In genomic region chr10:27291253-27291895, GRCh38 we compare ENCODE assay signal across 7 cellular contexts. TPM values are rescaled to one million over a fixed set of nuclear protein-coding genes. Genes with fewer than 3 reads are reported as not detected.
DNase-seq lines count a peak whose midpoint lies in the region; ATAC-seq, FAIRE-seq and TF ChIP-seq lines count a peak whose summit lies in the region.
"Not testable (repeated sequence)": the region's sequence is repeated elsewhere in the genome, so short reads cannot be mapped to it uniquely, and the experiment has no call there.

No MANE protein-coding gene starts in this region.

- not testable (repeated sequence) for H3K4me1 ChIP-seq in OCI-LY3 (ENCODE audit: low read length)

- FAIRE-seq in GM18507 (lab: Jason Lieb, UNC), result peak; percentile 75
- FAIRE-seq in islet of Langerhans (lab: Jason Lieb, UNC), result peak; percentile 71

- not testable (repeated sequence) for H3K27ac Mint-ChIP-seq in activated T-helper 1 cell treated with anti-CD3 and anti-CD28 coated beads, Interleukin-12 subunit alpha, Interleukin-12 subunit beta, Interleukin-2, Interleukin-4 antibody, amounts not matched to agents 30 ng/mL and 10 ng/mL and 1 ng/mL, durations not matched to agents 14 hours and 24 hours and 36 hours

- not testable (repeated sequence) for TF ChIP-seq CTCF in OCI-LY3 (IDR thresholded peaks at IDR 0.05; ENCODE audit: low read depth, low read length)

- H3K36me3 Mint-ChIP-seq in activated T-helper 1 cell treated with anti-CD3 and anti-CD28 coated beads, Interleukin-12 subunit alpha, Interleukin-12 subunit beta, Interleukin-2, Interleukin-4 antibody, amounts not matched to agents 30 ng/mL and 10 ng/mL and 1 ng/mL, durations not matched to agents 14 hours and 24 hours and 36 hours (ENCODE audit: low read depth), result not testable (repeated sequence)

- not testable (repeated sequence) for H3K36me3 ChIP-seq in OCI-LY3 (replicated peaks; ENCODE audit: low read depth, low read length)

- not testable (repeated sequence) for H3K79me2 ChIP-seq in OCI-LY3 (ENCODE audit: low read length)

- H4K20me1 ChIP-seq in OCI-LY3 (ENCODE audit: insufficient read depth, low read length), result not testable (repeated sequence)

- peaks cover 15% of the 10 kb centered on the region for H3K4me1 Mint-ChIP-seq in activated T-helper 1 cell treated with anti-CD3 and anti-CD28 coated beads, Interleukin-12 subunit alpha, Interleukin-12 subunit beta, Interleukin-2, Interleukin-4 antibody, amounts not matched to agents 30 ng/mL and 10 ng/mL and 1 ng/mL, durations not matched to agents 14 hours and 24 hours and 36 hours (ENCODE audit: low read depth)

- H3K27ac ChIP-seq in OCI-LY3 (ENCODE audit: low read length), result 0 out of 2 replicates have a peak overlapping the region, but pooled peaks have one; percentile 11

- not testable (repeated sequence) for H3K9me3 ChIP-seq in OCI-LY3 (ENCODE audit: insufficient read depth, low read length)

- ATAC-seq in GM19467 (IDR thresholded peaks at IDR 0.05; ENCODE audit: unreplicated experiment), result peak; percentile 84
- ATAC-seq in HG02798 (IDR thresholded peaks at IDR 0.05; ENCODE audit: poor library complexity, unreplicated experiment), result peak; percentile 84
- ATAC-seq in HG03442 (IDR thresholded peaks at IDR 0.05; ENCODE audit: unreplicated experiment), result peak; percentile 77

- H3K4me3 Mint-ChIP-seq in activated T-helper 1 cell treated with anti-CD3 and anti-CD28 coated beads, Interleukin-12 subunit alpha, Interleukin-12 subunit beta, Interleukin-2, Interleukin-4 antibody, amounts not matched to agents 30 ng/mL and 10 ng/mL and 1 ng/mL, durations not matched to agents 14 hours and 24 hours and 36 hours, result peak overlapping the region; percentile 20

- DNase-seq in GM18507 (ENCODE audit: extremely low spot score, insufficient read length, low read depth); activated T-helper 1 cell treated with anti-CD3 and anti-CD28 coated beads, Interleukin-12 subunit alpha, Interleukin-12 subunit beta, Interleukin-2, Interleukin-4 antibody, amounts not matched to agents 30 ng/mL and 10 ng/mL and 1 ng/mL, durations not matched to agents 14 hours and 24 hours and 36 hours (ENCODE audit: low spot score): not testable (repeated sequence)

- peak overlapping the region; percentile 96 for H2AFZ ChIP-seq in OCI-LY3 (ENCODE audit: low read depth, low read length)

- peak overlapping the region; percentile 54 for H3K4me3 ChIP-seq in OCI-LY3 (ENCODE audit: low read length)

- not testable (repeated sequence) for H3K9ac ChIP-seq in OCI-LY3 (ENCODE audit: low read length)

- not testable (repeated sequence) for H3K27me3 Mint-ChIP-seq in activated T-helper 1 cell treated with anti-CD3 and anti-CD28 coated beads, Interleukin-12 subunit alpha, Interleukin-12 subunit beta, Interleukin-2, Interleukin-4 antibody, amounts not matched to agents 30 ng/mL and 10 ng/mL and 1 ng/mL, durations not matched to agents 14 hours and 24 hours and 36 hours (ENCODE audit: insufficient read depth)

- not testable (repeated sequence) for H3K9me3 Mint-ChIP-seq in activated T-helper 1 cell treated with anti-CD3 and anti-CD28 coated beads, Interleukin-12 subunit alpha, Interleukin-12 subunit beta, Interleukin-2, Interleukin-4 antibody, amounts not matched to agents 30 ng/mL and 10 ng/mL and 1 ng/mL, durations not matched to agents 14 hours and 24 hours and 36 hours

- intact Hi-C loops in activated T-helper 1 cell treated with anti-CD3 and anti-CD28 coated beads, Interleukin-12 subunit alpha, Interleukin-12 subunit beta, Interleukin-2, Interleukin-4 antibody, amounts not matched to agents 30 ng/mL and 10 ng/mL and 1 ng/mL, durations not matched to agents 14 hours and 24 hours and 36 hours (cut with micrococcal nuclease), result not testable (repeated sequence)

- H3K27me3 ChIP-seq in OCI-LY3 (ENCODE audit: low read depth, low read length), result not testable (repeated sequence)

- H3K4me2 ChIP-seq in OCI-LY3 (ENCODE audit: low read length), result peak overlapping the region; percentile 69

RNA-seq across cellular contexts. Expression of gene ACBD5, which starts 50.8 kb away (rescaled TPM):
- total RNA-seq in activated T-helper 1 cell treated with anti-CD3 and anti-CD28 coated beads, Interleukin-12 subunit alpha, Interleukin-12 subunit beta, Interleukin-2, Interleukin-4 antibody, amounts not matched to agents 30 ng/mL and 10 ng/mL and 1 ng/mL, durations not matched to agents 14 hours and 24 hours and 36 hours, result 20.0 and 22.0 TPM in 2 replicates
